2 cellular contexts compared by ENCODE assay signal in genomic region chr5:113244966-113245365, GRCh38.
TF ChIP-seq lines count a peak whose summit lies in the region.

No MANE protein-coding gene starts in this region.

TF ChIP-seq in GM23338, 12 proteins besides CTCF, POLR2A, EP300 and RAD21:
- no peak for TF ChIP-seq STAT1 (IDR thresholded peaks at IDR 0.05; ENCODE audit: unreplicated experiment)
- TF ChIP-seq CREB1 (CRISPR knock-in tag; IDR thresholded peaks at IDR 0.05; ENCODE audit: low read depth), result no peak
- TF ChIP-seq, protein P1, sequence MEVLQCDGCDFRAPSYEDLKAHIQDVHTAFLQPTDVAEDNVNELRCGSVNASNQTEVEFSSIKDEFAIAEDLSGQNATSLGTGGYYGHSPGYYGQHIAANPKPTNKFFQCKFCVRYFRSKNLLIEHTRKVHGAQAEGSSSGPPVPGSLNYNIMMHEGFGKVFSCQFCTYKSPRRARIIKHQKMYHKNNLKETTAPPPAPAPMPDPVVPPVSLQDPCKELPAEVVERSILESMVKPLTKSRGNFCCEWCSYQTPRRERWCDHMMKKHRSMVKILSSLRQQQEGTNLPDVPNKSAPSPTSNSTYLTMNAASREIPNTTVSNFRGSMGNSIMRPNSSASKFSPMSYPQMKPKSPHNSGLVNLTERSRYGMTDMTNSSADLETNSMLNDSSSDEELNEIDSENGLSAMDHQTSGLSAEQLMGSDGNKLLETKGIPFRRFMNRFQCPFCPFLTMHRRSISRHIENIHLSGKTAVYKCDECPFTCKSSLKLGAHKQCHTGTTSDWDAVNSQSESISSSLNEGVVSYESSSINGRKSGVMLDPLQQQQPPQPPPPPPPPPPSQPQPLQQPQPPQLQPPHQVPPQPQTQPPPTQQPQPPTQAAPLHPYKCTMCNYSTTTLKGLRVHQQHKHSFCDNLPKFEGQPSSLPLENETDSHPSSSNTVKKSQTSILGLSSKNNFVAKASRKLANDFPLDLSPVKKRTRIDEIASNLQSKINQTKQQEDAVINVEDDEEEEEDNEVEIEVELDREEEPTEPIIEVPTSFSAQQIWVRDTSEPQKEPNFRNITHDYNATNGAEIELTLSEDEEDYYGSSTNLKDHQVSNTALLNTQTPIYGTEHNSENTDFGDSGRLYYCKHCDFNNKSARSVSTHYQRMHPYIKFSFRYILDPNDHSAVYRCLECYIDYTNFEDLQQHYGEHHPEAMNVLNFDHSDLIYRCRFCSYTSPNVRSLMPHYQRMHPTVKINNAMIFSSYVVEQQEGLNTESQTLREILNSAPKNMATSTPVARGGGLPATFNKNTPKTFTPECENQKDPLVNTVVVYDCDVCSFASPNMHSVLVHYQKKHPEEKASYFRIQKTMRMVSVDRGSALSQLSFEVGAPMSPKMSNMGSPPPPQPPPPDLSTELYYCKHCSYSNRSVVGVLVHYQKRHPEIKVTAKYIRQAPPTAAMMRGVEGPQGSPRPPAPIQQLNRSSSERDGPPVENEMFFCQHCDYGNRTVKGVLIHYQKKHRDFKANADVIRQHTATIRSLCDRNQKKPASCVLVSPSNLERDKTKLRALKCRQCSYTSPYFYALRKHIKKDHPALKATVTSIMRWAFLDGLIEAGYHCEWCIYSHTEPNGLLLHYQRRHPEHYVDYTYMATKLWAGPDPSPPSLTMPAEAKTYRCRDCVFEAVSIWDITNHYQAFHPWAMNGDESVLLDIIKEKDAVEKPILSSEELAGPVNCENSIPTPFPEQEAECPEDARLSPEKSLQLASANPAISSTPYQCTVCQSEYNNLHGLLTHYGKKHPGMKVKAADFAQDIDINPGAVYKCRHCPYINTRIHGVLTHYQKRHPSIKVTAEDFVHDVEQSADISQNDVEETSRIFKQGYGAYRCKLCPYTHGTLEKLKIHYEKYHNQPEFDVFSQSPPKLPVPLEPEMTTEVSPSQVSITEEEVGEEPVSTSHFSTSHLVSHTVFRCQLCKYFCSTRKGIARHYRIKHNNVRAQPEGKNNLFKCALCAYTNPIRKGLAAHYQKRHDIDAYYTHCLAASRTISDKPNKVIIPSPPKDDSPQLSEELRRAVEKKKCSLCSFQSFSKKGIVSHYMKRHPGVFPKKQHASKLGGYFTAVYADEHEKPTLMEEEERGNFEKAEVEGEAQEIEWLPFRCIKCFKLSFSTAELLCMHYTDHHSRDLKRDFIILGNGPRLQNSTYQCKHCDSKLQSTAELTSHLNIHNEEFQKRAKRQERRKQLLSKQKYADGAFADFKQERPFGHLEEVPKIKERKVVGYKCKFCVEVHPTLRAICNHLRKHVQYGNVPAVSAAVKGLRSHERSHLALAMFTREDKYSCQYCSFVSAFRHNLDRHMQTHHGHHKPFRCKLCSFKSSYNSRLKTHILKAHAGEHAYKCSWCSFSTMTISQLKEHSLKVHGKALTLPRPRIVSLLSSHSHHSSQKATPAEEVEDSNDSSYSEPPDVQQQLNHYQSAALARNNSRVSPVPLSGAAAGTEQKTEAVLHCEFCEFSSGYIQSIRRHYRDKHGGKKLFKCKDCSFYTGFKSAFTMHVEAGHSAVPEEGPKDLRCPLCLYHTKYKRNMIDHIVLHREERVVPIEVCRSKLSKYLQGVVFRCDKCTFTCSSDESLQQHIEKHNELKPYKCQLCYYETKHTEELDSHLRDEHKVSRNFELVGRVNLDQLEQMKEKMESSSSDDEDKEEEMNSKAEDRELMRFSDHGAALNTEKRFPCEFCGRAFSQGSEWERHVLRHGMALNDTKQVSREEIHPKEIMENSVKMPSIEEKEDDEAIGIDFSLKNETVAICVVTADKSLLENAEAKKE (CRISPR knock-in tag; IDR thresholded peaks at IDR 0.05), result no peak
- no peak for TF ChIP-seq NANOG (IDR thresholded peaks at IDR 0.05; ENCODE audit: borderline replicate concordance)
- no peak for TF ChIP-seq EZH2phosphoT487 (IDR thresholded peaks at IDR 0.05; ENCODE audit: unreplicated experiment)
- TF ChIP-seq EZH2 (IDR thresholded peaks at IDR 0.05; ENCODE audit: low read depth, unreplicated experiment), result no peak
- TF ChIP-seq ZNF331 (CRISPR knock-in tag; IDR thresholded peaks at IDR 0.05; ENCODE audit: low read depth), result no peak
- TF ChIP-seq POLR2AphosphoS5 (IDR thresholded peaks at IDR 0.05; ENCODE audit: low read depth), result no peak
- no peak for TF ChIP-seq JUNB (IDR thresholded peaks at IDR 0.05; ENCODE audit: unreplicated experiment)
- TF ChIP-seq ZNF114 (CRISPR knock-in tag; IDR thresholded peaks at IDR 0.05), result no peak
- TF ChIP-seq ETS1 (IDR thresholded peaks at IDR 0.05), result no peak
- TF ChIP-seq, protein P2, sequence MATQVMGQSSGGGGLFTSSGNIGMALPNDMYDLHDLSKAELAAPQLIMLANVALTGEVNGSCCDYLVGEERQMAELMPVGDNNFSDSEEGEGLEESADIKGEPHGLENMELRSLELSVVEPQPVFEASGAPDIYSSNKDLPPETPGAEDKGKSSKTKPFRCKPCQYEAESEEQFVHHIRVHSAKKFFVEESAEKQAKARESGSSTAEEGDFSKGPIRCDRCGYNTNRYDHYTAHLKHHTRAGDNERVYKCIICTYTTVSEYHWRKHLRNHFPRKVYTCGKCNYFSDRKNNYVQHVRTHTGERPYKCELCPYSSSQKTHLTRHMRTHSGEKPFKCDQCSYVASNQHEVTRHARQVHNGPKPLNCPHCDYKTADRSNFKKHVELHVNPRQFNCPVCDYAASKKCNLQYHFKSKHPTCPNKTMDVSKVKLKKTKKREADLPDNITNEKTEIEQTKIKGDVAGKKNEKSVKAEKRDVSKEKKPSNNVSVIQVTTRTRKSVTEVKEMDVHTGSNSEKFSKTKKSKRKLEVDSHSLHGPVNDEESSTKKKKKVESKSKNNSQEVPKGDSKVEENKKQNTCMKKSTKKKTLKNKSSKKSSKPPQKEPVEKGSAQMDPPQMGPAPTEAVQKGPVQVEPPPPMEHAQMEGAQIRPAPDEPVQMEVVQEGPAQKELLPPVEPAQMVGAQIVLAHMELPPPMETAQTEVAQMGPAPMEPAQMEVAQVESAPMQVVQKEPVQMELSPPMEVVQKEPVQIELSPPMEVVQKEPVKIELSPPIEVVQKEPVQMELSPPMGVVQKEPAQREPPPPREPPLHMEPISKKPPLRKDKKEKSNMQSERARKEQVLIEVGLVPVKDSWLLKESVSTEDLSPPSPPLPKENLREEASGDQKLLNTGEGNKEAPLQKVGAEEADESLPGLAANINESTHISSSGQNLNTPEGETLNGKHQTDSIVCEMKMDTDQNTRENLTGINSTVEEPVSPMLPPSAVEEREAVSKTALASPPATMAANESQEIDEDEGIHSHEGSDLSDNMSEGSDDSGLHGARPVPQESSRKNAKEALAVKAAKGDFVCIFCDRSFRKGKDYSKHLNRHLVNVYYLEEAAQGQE (IDR thresholded peaks at IDR 0.05; ENCODE audit: unreplicated experiment), result no peak

TF ChIP-seq in SK-N-SH treated with all-trans-retinoic acid at 6 μM for 48 hours, 23 proteins besides CTCF, POLR2A, EP300 and RAD21:
- TF ChIP-seq CSDC2 (CRISPR knock-in tag; IDR thresholded peaks at IDR 0.05), result no peak
